1 cellular context compared by ENCODE assay signal in the genomic region with DNA sequence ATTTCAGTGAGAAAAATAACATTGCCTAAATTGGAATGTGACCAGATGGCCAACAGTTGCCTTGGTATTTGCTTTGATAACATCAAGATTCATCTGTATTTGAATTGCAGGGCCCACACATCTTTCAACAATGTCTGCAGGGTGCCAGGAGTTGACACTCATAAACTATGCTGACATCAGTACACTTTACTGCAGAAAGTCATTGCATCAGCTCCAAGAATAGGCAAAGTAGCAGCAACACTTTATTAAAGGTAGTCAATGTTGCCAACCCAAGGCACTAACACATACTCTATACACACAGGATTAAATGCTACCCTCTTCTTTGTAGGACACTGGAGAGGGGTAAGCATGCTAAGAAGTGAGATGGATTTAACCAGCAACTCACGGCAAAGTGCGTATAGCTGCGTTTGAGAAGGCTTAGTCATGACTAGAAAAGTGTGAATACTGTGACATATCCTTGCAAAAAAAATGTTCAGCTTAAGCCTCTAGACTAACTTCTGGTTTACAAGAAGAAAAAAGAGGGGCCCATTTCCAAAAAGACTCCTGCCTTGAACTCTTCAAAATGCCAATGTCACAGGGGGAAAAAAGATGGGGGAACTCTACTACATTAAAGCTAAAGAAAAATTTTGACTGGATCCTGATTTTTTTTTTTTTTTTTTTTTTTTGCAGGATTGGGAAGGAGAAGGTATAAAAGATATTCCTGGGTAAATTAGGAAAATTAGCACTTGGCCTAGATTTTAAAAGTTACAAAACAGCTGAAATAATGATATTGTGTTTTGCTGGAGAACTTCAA.
A peak's percentile ranks its signal among the peaks of the same experiment; 100 is the strongest.
TF ChIP-seq lines count a peak whose summit lies in the region.

No MANE protein-coding gene starts in this region.

TF ChIP-seq in HEK293, 187 proteins besides CTCF, POLR2A, EP300 and RAD21 (continued from another document and continues in another):
- TF ChIP-seq PRDM10 (tag by site-specific recombination; IDR thresholded peaks at IDR 0.05) (peak; percentile 89), ZNF610 (tag by site-specific recombination; IDR thresholded peaks at IDR 0.05; ENCODE audit: borderline replicate concordance) (0 out of 2 replicates have a peak, but pooled peaks have one; percentile 71), ZNF488 (tag by site-specific recombination; IDR thresholded peaks at IDR 0.05) (peak; percentile 94), ZNF148 (tag by site-specific recombination; IDR thresholded peaks at IDR 0.05; ENCODE audit: borderline replicate concordance) (no peak), ZNF600 (tag by site-specific recombination; IDR thresholded peaks at IDR 0.05) (peak; percentile 96), SALL2 (tag by site-specific recombination; IDR thresholded peaks at IDR 0.05; ENCODE audit: borderline replicate concordance) (no peak), ZNF37A (tag by site-specific recombination; IDR thresholded peaks at IDR 0.05) (no peak), ZNF76 (tag by site-specific recombination; IDR thresholded peaks at IDR 0.05; ENCODE audit: borderline replicate concordance, low read depth) (0 out of 2 replicates have a peak, but pooled peaks have one; percentile 36), ZNF529 (tag by site-specific recombination; IDR thresholded peaks at IDR 0.05; ENCODE audit: insufficient replicate concordance) (peak; percentile 5), ZNF580 (tag by site-specific recombination; IDR thresholded peaks at IDR 0.05) (peak; percentile 97), ZNF341 (tag by site-specific recombination; IDR thresholded peaks at IDR 0.05; ENCODE audit: low read depth) (no peak), ZNF664 (tag by site-specific recombination; IDR thresholded peaks at IDR 0.05) (peak; percentile 84), TCF7L2 (IDR thresholded peaks at IDR 0.05; ENCODE audit: borderline replicate concordance, low read depth, low read length) (peak; percentile 79), KLF7 (tag by site-specific recombination; IDR thresholded peaks at IDR 0.05; ENCODE audit: borderline replicate concordance) (peak; percentile 56; the same call in 1 of the 2 replicates), ZBTB6 (tag by site-specific recombination; IDR thresholded peaks at IDR 0.05) (peak; percentile 16; the same call in 1 of the 2 replicates), ZNF521 (tag by site-specific recombination; IDR thresholded peaks at IDR 0.05) (no peak), ZIC2 (tag by site-specific recombination; IDR thresholded peaks at IDR 0.05) (peak; percentile 84), ZFP41 (tag by site-specific recombination; IDR thresholded peaks at IDR 0.05; ENCODE audit: borderline replicate concordance) (no peak), HOXC10 (CRISPR knock-in tag; IDR thresholded peaks at IDR 0.05) (no peak), ZNF518A (tag by site-specific recombination; conservative IDR thresholded peaks at IDR 0.05; ENCODE audit: low read depth) (peak; percentile 53), ZNF843 (tag by site-specific recombination; IDR thresholded peaks at IDR 0.05) (peak; percentile 98), SCRT1 (tag by site-specific recombination; IDR thresholded peaks at IDR 0.05; ENCODE audit: borderline replicate concordance) (peak; percentile 92; the same call in 1 of the 2 replicates), ZNF514 (tag by site-specific recombination; IDR thresholded peaks at IDR 0.05) (no peak), ZNF221 (tag by site-specific recombination; IDR thresholded peaks at IDR 0.05; ENCODE audit: borderline replicate concordance) (no peak), ZNF837 (tag by site-specific recombination; IDR thresholded peaks at IDR 0.05) (no peak), ZNF433 (tag by site-specific recombination; IDR thresholded peaks at IDR 0.05; ENCODE audit: low read depth) (no peak), KLF10 (tag by site-specific recombination; IDR thresholded peaks at IDR 0.05) (peak; percentile 96), GLIS2 (tag by site-specific recombination; IDR thresholded peaks at IDR 0.05) (no peak), KLF9 (tag by site-specific recombination; IDR thresholded peaks at IDR 0.05; ENCODE audit: low read depth) (no peak), ZNF560 (tag by site-specific recombination; IDR thresholded peaks at IDR 0.05; ENCODE audit: borderline replicate concordance) (no peak), ZBTB48 (tag by site-specific recombination; IDR thresholded peaks at IDR 0.05) (no peak), ZBTB20 (tag by site-specific recombination; IDR thresholded peaks at IDR 0.05) (peak; percentile 83), ZNF169 (tag by site-specific recombination; IDR thresholded peaks at IDR 0.05) (no peak), ZNF776 (tag by site-specific recombination; IDR thresholded peaks at IDR 0.05; ENCODE audit: borderline replicate concordance) (no peak), ZNF280D (tag by site-specific recombination; IDR thresholded peaks at IDR 0.05) (no peak)
